Comparison of ENCODE assay signal across 8 cellular contexts in genomic region chr2:229922449-229923386, GRCh38. TPM values are rescaled to one million over a fixed set of nuclear protein-coding genes. Genes with fewer than 3 reads are reported as not detected.
DNase-seq lines count a peak whose midpoint lies in the region; ATAC-seq lines count a peak whose summit lies in the region.

FBXO36 (plus strand) TSS chr2:229922503; CDS start chr2:229922514, 11 bp downstream.

- peak within 1 kb of the TSS; percentile 89 for H3K4me3 Mint-ChIP-seq in memory B cell

- no peaks in the 10 kb centered on the region for H3K9me3 Mint-ChIP-seq in memory B cell

- peak within 1 kb of the TSS; percentile 93 for H3K4me3 ChIP-seq in ACC112 (ENCODE audit: low read depth, low read length)

- H2AFZ ChIP-seq in ACC112 (ENCODE audit: low read length, unreplicated experiment), result peak within 1 kb of the TSS; percentile 99

- ATAC-seq in GM18858 (IDR thresholded peaks at IDR 0.05; ENCODE audit: unreplicated experiment), result peak; percentile 37
- ATAC-seq in HG03064 (IDR thresholded peaks at IDR 0.05; ENCODE audit: low read depth, unreplicated experiment), result peak; percentile 66
- peak; percentile 65 for ATAC-seq in memory B cell (ENCODE audit: low read depth)

- H3K4me1 Mint-ChIP-seq in memory B cell, result peaks cover 20% of the 10 kb centered on the region

- peak within 1 kb of the TSS; percentile 94 for H3K27ac ChIP-seq in ACC112 (ENCODE audit: low read depth, low read length)

- no peaks in the 10 kb centered on the region for H3K27me3 ChIP-seq in ACC112 (ENCODE audit: insufficient read depth, low read length)

- no peaks in the 10 kb centered on the region for H3K27me3 Mint-ChIP-seq in memory B cell

- H3K4me1 ChIP-seq in ACC112 (ENCODE audit: control insufficient read depth, insufficient read depth, low read length, unreplicated experiment), result peaks cover 22% of the 10 kb centered on the region

- peak within 1 kb of the TSS; percentile 94 for H3K27ac Mint-ChIP-seq in memory B cell

- peaks cover 11% of the 10 kb centered on the region for H3K36me3 ChIP-seq in ACC112 (ENCODE audit: insufficient read depth, low read length)

- peaks cover 57% of the 10 kb centered on the region for H3K79me2 ChIP-seq in ACC112 (ENCODE audit: control insufficient read depth, insufficient read depth, low read length, unreplicated experiment)

- peak; percentile 61 for DNase-seq in NCI-H2227 treated with DMSO at 0.1 percent for 48 hours (lab: John Stamatoyannopoulos, UW)
- DNase-seq in activated CD4-positive, CD25-positive, alpha-beta regulatory T cell (lab: John Stamatoyannopoulos, UW), result peak in 3 of 4 experiments; percentile 48 to 86 (median 84)
- DNase-seq in dermis blood vessel endothelial cell, result peak; percentile 89
- DNase-seq in memory B cell (ENCODE audit: low spot score in 2 of 2), result peak in 1 of 2 donors; percentile 11
- peak; percentile 84 for DNase-seq in stimulated activated CD8-positive, alpha-beta memory T cell treated with anti-CD3 and anti-CD28 coated beads, Interleukin-12 subunit alpha, Interleukin-12 subunit beta, amount 100 ng/mL, for 4 hours (ENCODE audit: low read depth)

- H3K36me3 Mint-ChIP-seq in memory B cell, result peaks cover 4% of the 10 kb centered on the region

RNA-seq across cellular contexts. Expression of gene FBXO36, which starts in this region (rescaled TPM):
- 0.98 and 1.0 TPM in 2 replicates for total RNA-seq in dermis blood vessel endothelial cell
